ENCODE assay signal across 10 cellular contexts in the genomic region with DNA sequence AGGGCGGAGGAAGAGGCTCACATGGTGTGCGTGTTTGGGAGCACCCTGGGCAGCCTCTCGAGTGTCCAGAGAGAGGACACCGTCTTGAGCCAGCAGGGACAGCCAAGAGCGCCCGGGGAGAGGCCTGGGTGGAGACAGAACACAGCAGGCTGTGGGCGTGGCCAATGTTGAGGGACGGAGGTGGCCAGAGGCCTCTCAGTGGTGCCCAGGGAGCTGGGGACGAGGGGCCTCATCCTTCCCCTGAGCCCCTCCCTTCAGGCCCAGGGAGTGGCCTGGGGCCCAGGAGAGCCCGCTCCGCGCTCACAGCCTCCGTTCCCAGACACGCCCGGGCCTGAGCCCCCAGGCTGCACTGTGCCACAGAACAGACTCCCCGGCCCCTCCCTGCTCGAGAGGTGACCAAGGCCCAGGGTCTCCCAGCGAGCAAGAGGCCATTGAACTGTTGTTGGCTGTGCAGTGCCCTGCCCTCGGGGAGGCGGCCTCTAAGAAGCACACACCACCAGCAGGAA. TPM values are rescaled to one million over a fixed set of nuclear protein-coding genes. Genes with fewer than 3 reads are reported as not detected.
DNase-seq lines count a peak whose midpoint lies in the region; ATAC-seq, FAIRE-seq and TF ChIP-seq lines count a peak whose summit lies in the region.
"Had no signal": no experiment of that assay in that cellular context is flagged by ENCODE, and none has a peak within 500 bp of the region (broad histone marks: within the 10 kb centered on the region; RNA-seq: fewer than 3 reads in every experiment).

No MANE protein-coding gene starts in this region.

- no peaks in the 10 kb centered on the region for H3K9me3 Mint-ChIP-seq in CD14-positive monocyte
- H3K9me3 Mint-ChIP-seq in neural crest cell = no peaks in the 10 kb centered on the region
- H3K9me3 Mint-ChIP-seq: natural killer cell; T-helper 1 cell treated with Interleukin-12 subunit alpha and Interleukin-12 subunit beta and Interleukin-4 antibody, amounts not matched to agents 30 μg/mL and 1 μg/mL, for 36 hours had no signal

- H3K36me3 Mint-ChIP-seq in CD14-positive monocyte (peaks cover 2 to 6% of the 10 kb centered on the region in 2 donors), neural crest cell (ENCODE audit: low read depth) (no peaks in the 10 kb centered on the region)
- H3K36me3 Mint-ChIP-seq: natural killer cell had no signal

- H2AFZ ChIP-seq in PC-3 (ENCODE audit: low read length) = no peak overlapping the region

- no peaks in the 10 kb centered on the region for H3K4me1 ChIP-seq in PC-3 (ENCODE audit: insufficient read depth, low read length)

- TF ChIP-seq CTCF in CD14-positive monocyte (IDR thresholded peaks at IDR 0.05) (peak; percentile 31), PC-3 (conservative IDR thresholded peaks at IDR 0.05; ENCODE audit: low read depth, low read length) (no peak), neural crest cell (conservative IDR thresholded peaks at IDR 0.05) (peak; percentile 56)

- CTCF ChIA-PET in PC-3 (lab: Charles Lee) = no interaction called here

- H3K27ac Mint-ChIP-seq in CD14-positive monocyte (peak overlapping the region in 2 of 7 donors; percentile 1 to 58), neural crest cell (ENCODE audit: unreplicated experiment) (peak overlapping the region; percentile 27)
- H3K27ac Mint-ChIP-seq: natural killer cell; T-helper 1 cell treated with Interleukin-12 subunit alpha and Interleukin-12 subunit beta and Interleukin-4 antibody, amounts not matched to agents 30 μg/mL and 1 μg/mL, for 36 hours had no signal

- no TSS peak for BruUV-seq in PC-3 (replicated peaks; lab: Mats Ljungman, UMichigan)

- DNase-seq in CD14-positive monocyte (ENCODE audit: low spot score) = no peak
- peak; percentile 9 for DNase-seq in PC-3
- DNase-seq in fibroblast of gingiva (ENCODE audit: low read depth) = peak; percentile 33
- DNase-seq in neural crest cell (ENCODE audit: low read depth, low spot score) = peak; percentile 86
- DNase-seq in GM19239 (ENCODE audit: insufficient read length, low spot score) = no peak
- DNase-seq in MG63 = no peak
- DNase-seq in activated T-cell treated with anti-CD3 and anti-CD28 coated beads for 4 hours = no peak
- DNase-seq: natural killer cell had no signal

- H3K27me3 ChIP-seq in PC-3 (ENCODE audit: low read length) (no peaks in the 10 kb centered on the region), MG63 (no peaks in the 10 kb centered on the region)

- no peaks in the 10 kb centered on the region for H3K79me2 ChIP-seq in PC-3 (ENCODE audit: low read length)

- peaks cover 19% of the 10 kb centered on the region for H3K4me1 Mint-ChIP-seq in CD14-positive monocyte
- H3K4me1 Mint-ChIP-seq in neural crest cell = peaks cover 45% of the 10 kb centered on the region
- H3K4me1 Mint-ChIP-seq: natural killer cell had no signal

- H3K9me2 ChIP-seq in PC-3 (replicated peaks; ENCODE audit: low read length) = no peaks in the 10 kb centered on the region

- H3K27me3 Mint-ChIP-seq in CD14-positive monocyte (ENCODE audit: low read depth in 3 of 3) (peaks cover 4 to 17% (median 13%) of the 10 kb centered on the region in 3 donors), neural crest cell (ENCODE audit: low read depth) (peaks cover 7% of the 10 kb centered on the region)

- H4K20me1 ChIP-seq in PC-3 (ENCODE audit: low read length) = no peaks in the 10 kb centered on the region

- peak overlapping the region in 1 of 2 donors; percentile 26 for H3K4me3 Mint-ChIP-seq in CD14-positive monocyte
- H3K4me3 Mint-ChIP-seq in neural crest cell = peak overlapping the region; percentile 34
- H3K4me3 Mint-ChIP-seq: natural killer cell had no signal

- intact Hi-C loops in CD14-positive monocyte (cut with micrococcal nuclease) (no loop called here), PC-3 (cut with micrococcal nuclease) (no loop called here)

- ATAC-seq in PC-3 = peak; percentile 76
- ATAC-seq in GM21717 (IDR thresholded peaks at IDR 0.05; ENCODE audit: unreplicated experiment) = no peak

- no peak overlapping the region for H3K27ac ChIP-seq in PC-3 (ENCODE audit: low read length)

- H3K36me3 ChIP-seq in PC-3 (ENCODE audit: low read depth, low read length) (no peaks in the 10 kb centered on the region), MG63 (no peaks in the 10 kb centered on the region)

- POLR2A ChIA-PET in PC-3 (lab: Charles Lee; ENCODE audit: unreplicated experiment) = no interaction called here

- no peaks in the 10 kb centered on the region for H3F3A ChIP-seq in PC-3 (ENCODE audit: low read length, unreplicated experiment)

- H3K9ac ChIP-seq in PC-3 (ENCODE audit: low read length) = no peak overlapping the region

- H3K4me2 ChIP-seq in PC-3 (ENCODE audit: low read length) = no peak overlapping the region

- no peak overlapping the region for H3K4me3 ChIP-seq in PC-3 (ENCODE audit: low read length)
- no peak overlapping the region for H3K4me3 ChIP-seq in MG63

- H3K9me3 ChIP-seq in PC-3 (ENCODE audit: low read length) = no peaks in the 10 kb centered on the region
- H3K9me3 ChIP-seq in MG63 = no peaks in the 10 kb centered on the region

- no peak for FAIRE-seq in GM19239 (lab: Jason Lieb, UNC)

RNA-seq across cellular contexts. Expression of a gene that starts 48.4 kb away (rescaled TPM):
- polyA plus RNA-seq in CD14-positive monocyte = 1 to 10 TPM; 3.2 to 4.7 TPM
- total RNA-seq in PC-3 (2014; rRNA removed) (12.0 and 12.9 TPM in 2 replicates), neural crest cell (78.3 and 80.0 TPM in 2 replicates)
- 0.56 TPM in 1 of 2 replicates, not detected in the other for total RNA-seq in MG63 (2014; rRNA removed; shearing (Covaris generic); ENCODE audit: low replicate concordance)

Comparison
In these comparisons a context has a peak if more than half of its experiments do, and no peak if none do; other contexts are left out.
1. DNase-seq: peak in PC-3 (single experiment), fibroblast of gingiva (single experiment) and neural crest cell (single experiment); none in CD14-positive monocyte (single experiment), GM19239 (single experiment), MG63 (single experiment) and activated T-cell treated with anti-CD3 and anti-CD28 coated beads for 4 hours (single experiment).